ENCODE assay signal across 32 cellular contexts in genomic region chr10:59091239-59091638, GRCh38.
DNase-seq lines count a peak whose midpoint lies in the region; ATAC-seq, FAIRE-seq and TF ChIP-seq lines count a peak whose summit lies in the region.
"Had no signal": no experiment of that assay in that cellular context is flagged by ENCODE, and none has a peak within 500 bp of the region (broad histone marks: within the 10 kb centered on the region; RNA-seq: fewer than 3 reads in every experiment).

No MANE protein-coding gene starts in this region.

- H3K36me3 ChIP-seq in endodermal cell (ENCODE audit: control insufficient read depth, insufficient read depth, low read length) (no peaks in the 10 kb centered on the region), neural progenitor cell (no peaks in the 10 kb centered on the region), tibial artery (no peaks in the 10 kb centered on the region)
- H3K36me3 ChIP-seq: BE2C, HAP-1, MG63, uterus had no signal

- WGBS in endodermal cell (ENCODE audit: insufficient coverage in 1 of 2, insufficient read length in 1 of 2), 2 experiments, result 86 to 89% methylated on average over 1 of the region's 1 CpG

- no peaks in the 10 kb centered on the region for H3K36me3 Mint-ChIP-seq in endodermal cell (ENCODE audit: low read depth)
- no peaks in the 10 kb centered on the region for H3K36me3 Mint-ChIP-seq in neural progenitor cell
- H3K36me3 Mint-ChIP-seq in T-helper 17 cell (ENCODE audit: low read depth), result no peaks in the 10 kb centered on the region
- H3K36me3 Mint-ChIP-seq: activated naive CD8-positive, alpha-beta T cell; CD8-positive, alpha-beta memory T cell; mesothelial cell of epicardium; naive thymus-derived CD4-positive, alpha-beta T cell; stimulated activated naive B cell treated with anti-CD40 and anti-IgM and Interleukin-4, amounts not matched to agents 10 μg/mL and 1 μg/mL and 100 μg/mL, for 72 hours; WTC11 had no signal

- H3K27ac Mint-ChIP-seq in endodermal cell (no peak overlapping the region), neural progenitor cell (no peak overlapping the region), T-helper 17 cell (no peak overlapping the region)
- H3K27ac Mint-ChIP-seq: activated CD4-positive, alpha-beta T cell treated with anti-CD3 and anti-CD28 coated beads, Interleukin-2, amount 10 ng/mL, durations not matched to agents 24 days and 14 days; activated naive CD8-positive, alpha-beta T cell; mesothelial cell of epicardium; naive thymus-derived CD4-positive, alpha-beta T cell; stimulated activated naive B cell treated with anti-CD40 and anti-IgM and Interleukin-4, amounts not matched to agents 10 μg/mL and 1 μg/mL and 100 μg/mL, for 72 hours; WTC11 had no signal

- no peak for TF ChIP-seq POLR2A in GM12891 (IDR thresholded peaks at IDR 0.05; ENCODE audit: low read depth, low read length)

- FAIRE-seq in GM12891 (lab: Jason Lieb, UNC), result no peak
- FAIRE-seq: keratinocyte had no signal

- no peak for TF ChIP-seq CTCF in endodermal cell (conservative IDR thresholded peaks at IDR 0.05)
- TF ChIP-seq CTCF in neural progenitor cell (IDR thresholded peaks at IDR 0.05), result no peak
- no peak for TF ChIP-seq CTCF in tibial artery (IDR thresholded peaks at IDR 0.05)

- H3K4me1 ChIP-seq in endodermal cell (ENCODE audit: control insufficient read depth, insufficient read depth, low read length), result no peaks in the 10 kb centered on the region
- H3K4me1 ChIP-seq in neural progenitor cell, result peaks cover 12% of the 10 kb centered on the region
- H3K4me1 ChIP-seq in tibial artery, result peaks cover 0 to 45% (median 22%) of the 10 kb centered on the region in 4 donors
- H3K4me1 ChIP-seq: HAP-1, testis, uterus had no signal

- H3K27me3 Mint-ChIP-seq in endodermal cell (ENCODE audit: insufficient read depth) (no peaks in the 10 kb centered on the region), neural progenitor cell (ENCODE audit: insufficient read depth, low read depth) (no peaks in the 10 kb centered on the region), T-helper 17 cell (no peaks in the 10 kb centered on the region)
- H3K27me3 Mint-ChIP-seq: activated CD4-positive, alpha-beta T cell treated with anti-CD3 and anti-CD28 coated beads, Interleukin-2, amount 10 ng/mL, durations not matched to agents 24 days and 14 days; activated naive CD8-positive, alpha-beta T cell; CD8-positive, alpha-beta memory T cell; central memory CD8-positive, alpha-beta T cell; stimulated activated naive B cell treated with anti-CD40 and anti-IgM and Interleukin-4, amounts not matched to agents 10 μg/mL and 1 μg/mL and 100 μg/mL, for 72 hours had no signal

- H3K4me3 Mint-ChIP-seq in endodermal cell (no peak overlapping the region), neural progenitor cell (no peak overlapping the region), T-helper 17 cell (no peak overlapping the region)
- H3K4me3 Mint-ChIP-seq: activated CD4-positive, alpha-beta T cell treated with anti-CD3 and anti-CD28 coated beads, Interleukin-2, amount 10 ng/mL, durations not matched to agents 24 days and 14 days; activated naive CD8-positive, alpha-beta T cell; CD8-positive, alpha-beta memory T cell; central memory CD8-positive, alpha-beta T cell; mesothelial cell of epicardium; naive thymus-derived CD4-positive, alpha-beta T cell; stimulated activated naive B cell treated with anti-CD40 and anti-IgM and Interleukin-4, amounts not matched to agents 10 μg/mL and 1 μg/mL and 100 μg/mL, for 72 hours; WTC11 had no signal

- H3K27me3 ChIP-seq in endodermal cell (ENCODE audit: control insufficient read depth, insufficient read depth, low read length, poor library complexity, severe bottlenecking), result no peaks in the 10 kb centered on the region
- H3K27me3 ChIP-seq in neural progenitor cell, result no peaks in the 10 kb centered on the region
- H3K27me3 ChIP-seq in tibial artery, result no peaks in the 10 kb centered on the region
- H3K27me3 ChIP-seq: BE2C, MG63, testis, uterus had no signal

- H3K9me3 ChIP-seq in endodermal cell (ENCODE audit: control insufficient read depth, low read length), result no peaks in the 10 kb centered on the region
- no peaks in the 10 kb centered on the region for H3K9me3 ChIP-seq in neural progenitor cell (ENCODE audit: low read depth)
- no peaks in the 10 kb centered on the region for H3K9me3 ChIP-seq in tibial artery
- H3K9me3 ChIP-seq in T-helper 17 cell (ENCODE audit: control insufficient read depth, low read length, poor library complexity, severe bottlenecking), result no peaks in the 10 kb centered on the region
- H3K9me3 ChIP-seq: BE2C, HAP-1, MG63, testis, uterus had no signal

- peaks cover 9% of the 10 kb centered on the region for H3F3A ChIP-seq in neural progenitor cell (ENCODE audit: low read depth)

- H3K9me3 Mint-ChIP-seq in endodermal cell, result no peaks in the 10 kb centered on the region
- H3K9me3 Mint-ChIP-seq in neural progenitor cell, result no peaks in the 10 kb centered on the region
- H3K9me3 Mint-ChIP-seq: activated CD4-positive, alpha-beta T cell treated with anti-CD3 and anti-CD28 coated beads, Interleukin-2, amount 10 ng/mL, durations not matched to agents 24 days and 14 days; mesothelial cell of epicardium; WTC11 had no signal

- H3K9ac ChIP-seq in endodermal cell (ENCODE audit: extremely low read depth, low read length, poor library complexity, severe bottlenecking), result no peak overlapping the region
- H3K9ac ChIP-seq in neural progenitor cell, result no peak overlapping the region
- H3K9ac ChIP-seq: KMS-11 had no signal

- H3K27ac ChIP-seq in angular gyrus (ENCODE audit: low read depth, low read length), result peak overlapping the region; percentile 51
- peak overlapping the region; percentile 64 for H3K27ac ChIP-seq in endodermal cell (ENCODE audit: low read depth, low read length)
- peak overlapping the region; percentile 32 for H3K27ac ChIP-seq in neural progenitor cell
- H3K27ac ChIP-seq in tibial artery, result peak overlapping the region; percentile 57 to 61
- H3K27ac ChIP-seq: KMS-11, SK-N-MC, testis, uterus had no signal

- H3K4me1 Mint-ChIP-seq in endodermal cell (peaks cover 7% of the 10 kb centered on the region), neural progenitor cell (no peaks in the 10 kb centered on the region), T-helper 17 cell (no peaks in the 10 kb centered on the region)
- H3K4me1 Mint-ChIP-seq: activated CD4-positive, alpha-beta T cell treated with anti-CD3 and anti-CD28 coated beads, Interleukin-2, amount 10 ng/mL, durations not matched to agents 24 days and 14 days; CD8-positive, alpha-beta memory T cell; central memory CD8-positive, alpha-beta T cell; naive thymus-derived CD4-positive, alpha-beta T cell; stimulated activated naive B cell treated with anti-CD40 and anti-IgM and Interleukin-4, amounts not matched to agents 10 μg/mL and 1 μg/mL and 100 μg/mL, for 72 hours; WTC11 had no signal

- no peak overlapping the region for H3K4me3 ChIP-seq in endodermal cell (ENCODE audit: low read length)
- no peak overlapping the region for H3K4me3 ChIP-seq in neural progenitor cell
- no peak overlapping the region for H3K4me3 ChIP-seq in tibial artery
- H3K4me3 ChIP-seq: HAP-1, MG63, SK-N-MC, testis, uterus had no signal

- H2AFZ ChIP-seq in neural progenitor cell (replicated peaks), result no peak overlapping the region

- H3K79me2 ChIP-seq in neural progenitor cell (ENCODE audit: low read depth), result no peaks in the 10 kb centered on the region

- DNase-seq in endodermal cell (no peak), neural progenitor cell (ENCODE audit: low spot score) (peak; percentile 21), tibial artery (no peak), T-helper 17 cell (no peak), GM12891 (ENCODE audit: insufficient read length, low spot score) (no peak)
- no peak for DNase-seq in stimulated activated CD4-positive, alpha-beta T cell treated with anti-CD3 and anti-CD28 coated beads, Interleukin-2, amount 100 ng/mL, for 48 hours
- DNase-seq: ACHN; activated CD4-positive, alpha-beta T cell treated with anti-CD3 and anti-CD28 coated beads, Interleukin-2, amount 10 ng/mL, durations not matched to agents 24 days and 14 days; activated effector memory CD4-positive, alpha-beta T cell treated with Interleukin-2 at 50 U/mL for 16 hours; activated T-cell treated with anti-CD3 and anti-CD28 coated beads, Interleukin-2, amount 50 U/mL, for 1 hour; BE2C; CD8-positive, alpha-beta memory T cell; effector CD8-positive, alpha-beta T cell; MG63; naive thymus-derived CD4-positive, alpha-beta T cell; NCI-H1105 treated with DMSO at 0.1 percent for 48 hours; NCI-H187 treated with DMSO at 0.1 percent for 48 hours; NCI-H524 treated with DMSO at 0.1 percent for 48 hours; PC-3; stimulated activated naive B cell treated with anti-CD40 and anti-IgM and Interleukin-4, amounts not matched to agents 10 μg/mL and 1 μg/mL and 100 μg/mL, for 72 hours; T-helper 1 cell; testis; uterus had no signal

- no peaks in the 10 kb centered on the region for H4K20me1 ChIP-seq in neural progenitor cell (ENCODE audit: low read depth)

- peak overlapping the region; percentile 8 for H3K4me2 ChIP-seq in neural progenitor cell
- H3K4me2 ChIP-seq: KMS-11 had no signal

- ATAC-seq in T-helper 17 cell, result no peak
- ATAC-seq: naive thymus-derived CD4-positive, alpha-beta T cell; PC-3; stimulated activated naive B cell treated with anti-CD40 and anti-IgM and Interleukin-4, amounts not matched to agents 10 μg/mL and 1 μg/mL and 100 μg/mL, for 72 hours; WTC11 had no signal

- intact Hi-C loops in tibial artery (cut with DNase I; ENCODE audit: low total_unique reads), result no loop called here

TF ChIP-seq in GM12891, 5 proteins besides CTCF, POLR2A, EP300 and RAD21:
- TF ChIP-seq POU2F2 (IDR thresholded peaks at IDR 0.05; ENCODE audit: low read depth, low read length) (no peak), TAF1 (IDR thresholded peaks at IDR 0.05; ENCODE audit: low read depth, low read length) (no peak), POLR2AphosphoS5 (IDR thresholded peaks at IDR 0.05; ENCODE audit: low read depth, low read length) (no peak), SPI1 (IDR thresholded peaks at IDR 0.05; ENCODE audit: low read depth, low read length) (no peak), PAX5 (IDR thresholded peaks at IDR 0.05; ENCODE audit: insufficient read depth, low read length, severe bottlenecking) (no peak)
